In genomic region chr15:74040115-74040850, GRCh38 we compare ENCODE assay signal across 12 cellular contexts. TPM values are rescaled to one million over a fixed set of nuclear protein-coding genes. Genes with fewer than 3 reads are reported as not detected.
A peak's percentile ranks its signal among the peaks of the same experiment; 100 is the strongest.
DNase-seq lines count a peak whose midpoint lies in the region; ATAC-seq and TF ChIP-seq lines count a peak whose summit lies in the region.
"Had no signal": no experiment of that assay in that cellular context is flagged by ENCODE, and none has a peak within 500 bp of the region (broad histone marks: within the 10 kb centered on the region; RNA-seq: fewer than 3 reads in every experiment).

No MANE protein-coding gene starts in this region.

- no CpG with 5 or more reads among the region's 7 CpGs for WGBS in mesendoderm (ENCODE audit: extremely low coverage, insufficient coverage, low lambda C conversion rate)

- no peak for TF ChIP-seq CTCF in dorsolateral prefrontal cortex (IDR thresholded peaks at IDR 0.05 in 54 of 56, conservative IDR thresholded peaks at IDR 0.05 in 2 of 56; ENCODE audit: low read depth in 1 of 56, partially characterized antibody in 56 of 56)

- peak overlapping the region; percentile 57 for H3K9ac ChIP-seq in HUES6 (ENCODE audit: low read length)
- no peak overlapping the region for H3K9ac ChIP-seq in mesendoderm (ENCODE audit: low read length)

- no peak overlapping the region for H2BK15ac ChIP-seq in mesendoderm (replicated peaks; ENCODE audit: low read depth)

- peaks cover 10% of the 10 kb centered on the region for H3K36me3 ChIP-seq in HUES6 (ENCODE audit: control insufficient read depth, insufficient read depth, low read length)
- no peaks in the 10 kb centered on the region for H3K36me3 ChIP-seq in mesendoderm (ENCODE audit: control insufficient read depth, insufficient read depth, low read length)

- DNase-seq in 8988T (peak; percentile 37), dorsolateral prefrontal cortex (no peak), mesendoderm (peak; percentile 84), NCI-H1417 (lab: John Stamatoyannopoulos, UW) (no peak), NCI-H2081 (lab: John Stamatoyannopoulos, UW) (no peak)
- DNase-seq in central memory CD4-positive, alpha-beta T cell = no peak
- DNase-seq: activated CD4-positive, alpha-beta memory T cell treated with anti-CD3 and anti-CD28 coated beads for 36 hours; COR-L47; NCI-H187; stimulated activated naive B cell treated with anti-CD40 and anti-IgM and Interleukin-4, amounts not matched to agents 10 μg/mL and 1 μg/mL and 100 μg/mL, for 72 hours had no signal

- H3K27me3 ChIP-seq in HUES6 (ENCODE audit: control insufficient read depth, insufficient read depth, low read length) (no peaks in the 10 kb centered on the region), dorsolateral prefrontal cortex (no peaks in the 10 kb centered on the region), mesendoderm (ENCODE audit: insufficient read depth, low read length, poor library complexity) (no peaks in the 10 kb centered on the region)

- H2AK5ac ChIP-seq in mesendoderm (ENCODE audit: low read length) = no peak overlapping the region

- H3K23ac ChIP-seq in mesendoderm (ENCODE audit: low read length) = no peak overlapping the region

- H2BK120ac ChIP-seq in mesendoderm (ENCODE audit: low read depth, low read length) = no peak overlapping the region

- peak overlapping the region; percentile 67; the same call in 1 of the 2 replicates for H3K27ac ChIP-seq in HUES6 (ENCODE audit: low read depth, low read length)
- peak overlapping the region in 30 of 59 donors; percentile 8 to 75 (median 44) for H3K27ac ChIP-seq in dorsolateral prefrontal cortex
- peak overlapping the region; percentile 19 for H3K27ac ChIP-seq in mesendoderm (ENCODE audit: low read depth, low read length)

- no peak overlapping the region for H3K18ac ChIP-seq in mesendoderm (ENCODE audit: low read length)

- no peaks in the 10 kb centered on the region for H3K79me1 ChIP-seq in mesendoderm (ENCODE audit: low read length)

- H3K4me3 ChIP-seq in HUES6 (ENCODE audit: low read depth, low read length) (no peak overlapping the region), dorsolateral prefrontal cortex (no peak overlapping the region), mesendoderm (ENCODE audit: low read length) (no peak overlapping the region)

- no peak overlapping the region for H3K4me2 ChIP-seq in mesendoderm (ENCODE audit: low read length)

- no peak overlapping the region for H4K8ac ChIP-seq in mesendoderm (ENCODE audit: low read depth, low read length)

- H3K56ac ChIP-seq in mesendoderm (ENCODE audit: low read length) = no peak overlapping the region

- H3K79me2 ChIP-seq in mesendoderm (ENCODE audit: control insufficient read depth, insufficient read depth, low read length) = no peaks in the 10 kb centered on the region

- no peak for ATAC-seq in GM21717 (IDR thresholded peaks at IDR 0.05; ENCODE audit: unreplicated experiment)
- ATAC-seq: stimulated activated naive B cell treated with anti-CD40 and anti-IgM and Interleukin-4, amounts not matched to agents 10 μg/mL and 1 μg/mL and 100 μg/mL, for 72 hours had no signal

- no peak overlapping the region for H3K4ac ChIP-seq in mesendoderm (ENCODE audit: low read depth, low read length)

- H3K4me1 ChIP-seq in HUES6 (ENCODE audit: control insufficient read depth, insufficient read depth, low read length) = peaks cover 48% of the 10 kb centered on the region
- H3K4me1 ChIP-seq in mesendoderm (ENCODE audit: control insufficient read depth, low read depth, low read length) = peaks cover 4% of the 10 kb centered on the region

- intact Hi-C loops in dorsolateral prefrontal cortex (cut with DNase I) = loop anchor here in 1 of 2 donors (5.0 to 10.0 kb wide), 2 partner anchors 63 to 275 kb away; no protein-coding TSS in a partner anchor

- no peak overlapping the region for H2BK5ac ChIP-seq in mesendoderm (ENCODE audit: low read length)

- H3K9me3 ChIP-seq in HUES6 (ENCODE audit: control insufficient read depth, insufficient read depth, low read depth, low read length) = no peaks in the 10 kb centered on the region; the same call in 1 of the 2 replicates

- no peak overlapping the region for H4K5ac ChIP-seq in mesendoderm (ENCODE audit: low read length)

RNA-seq across cellular contexts. Expression of gene GOLGA6A, which starts 42.1 kb away (rescaled TPM):
- 1 to 10 TPM in 48 of 120 experiments, under 1 TPM in 51, not detected in 21; 0.18 to 3.7 (median 0.98) TPM for total RNA-seq in dorsolateral prefrontal cortex
- polyA plus RNA-seq in mesendoderm (2013, experiment 1 of 2) = 0.20 TPM
- 0.45 TPM for polyA plus RNA-seq in mesendoderm (2013, experiment 2 of 2)
- total RNA-seq: activated CD4-positive, alpha-beta memory T cell treated with anti-CD3 and anti-CD28 coated beads for 36 hours had no signal

RNA-seq across cellular contexts. Expression of gene PML, which starts 45.8 kb away (rescaled TPM):
- 10 to 100 TPM; 19.9 to 58.9 (median 30.2) TPM for total RNA-seq in dorsolateral prefrontal cortex
- polyA plus RNA-seq in mesendoderm (2013, experiment 1 of 2) = 20.2 TPM
- polyA plus RNA-seq in mesendoderm (2013, experiment 2 of 2) = 19.6 TPM

RNA-seq across cellular contexts. Expression of gene STOML1, which starts 48.2 kb away (rescaled TPM):
- 10 to 100 TPM; 37.5 to 82.8 (median 57.6) TPM for total RNA-seq in dorsolateral prefrontal cortex
- polyA plus RNA-seq in mesendoderm (2013, experiment 1 of 2) = 1.4 TPM
- 1.5 TPM for polyA plus RNA-seq in mesendoderm (2013, experiment 2 of 2)

Comparison
In these comparisons a context has a peak if more than half of its experiments do, and no peak if none do; other contexts are left out.
1. DNase-seq: peak in 8988T (single experiment) and mesendoderm (single experiment); none in dorsolateral prefrontal cortex (0 of 10), NCI-H1417 (0 of 3), NCI-H2081 (0 of 2) and central memory CD4-positive, alpha-beta T cell (single experiment).
2. Peak in every context shown above with its lines, with median percentiles within 50 percentile points of each other: H3K27ac ChIP-seq.